8 cellular contexts compared by ENCODE assay signal in genomic region chr1:116908821-116909510, GRCh38. TPM values are rescaled to one million over a fixed set of nuclear protein-coding genes. Genes with fewer than 3 reads are reported as not detected.
DNase-seq lines count a peak whose midpoint lies in the region; ATAC-seq, FAIRE-seq and TF ChIP-seq lines count a peak whose summit lies in the region.

No MANE protein-coding gene starts in this region.

- peaks cover 8% of the 10 kb centered on the region for H3K27me3 Mint-ChIP-seq in stimulated activated naive CD8-positive, alpha-beta T cell treated with anti-CD3 and anti-CD28 coated beads, Interleukin-15, Interleukin-2, amounts not matched to agents 100 ng/mL and 50 ng/mL, for 24 hours

- TF ChIP-seq CTCF in colonic mucosa (IDR thresholded peaks at IDR 0.05) = no peak
- no peak for TF ChIP-seq CTCF in D721Med (IDR thresholded peaks at IDR 0.05; ENCODE audit: insufficient read depth, missing control alignments)
- no peak for TF ChIP-seq CTCF in GM13976 (IDR thresholded peaks at IDR 0.05; ENCODE audit: borderline replicate concordance, control extremely low read depth, extremely low read depth, insufficient read depth, missing control alignments)

- H3K27me3 ChIP-seq in colonic mucosa (no peaks in the 10 kb centered on the region), muscle layer of colon (ENCODE audit: control insufficient read depth in 1 of 2, insufficient read depth in 2 of 2, low read length in 2 of 2) (no peaks in the 10 kb centered on the region)

- H3K27ac ChIP-seq in colonic mucosa = peak overlapping the region; percentile 87
- peak overlapping the region; percentile 94 for H3K27ac ChIP-seq in muscle layer of colon (ENCODE audit: low read depth, low read length)

- peak overlapping the region; percentile 76 for H3K4me3 Mint-ChIP-seq in stimulated activated naive CD8-positive, alpha-beta T cell treated with anti-CD3 and anti-CD28 coated beads, Interleukin-15, Interleukin-2, amounts not matched to agents 100 ng/mL and 50 ng/mL, for 24 hours

- no peak for FAIRE-seq in D721Med (lab: Jason Lieb, UNC)

- H3K9ac ChIP-seq in colonic mucosa (ENCODE audit: low read depth in 2 of 2, low read length in 2 of 2) (no peak overlapping the region), muscle layer of colon (ENCODE audit: low read length) (peak overlapping the region; percentile 75)

- no peaks in the 10 kb centered on the region for H3K9me3 Mint-ChIP-seq in stimulated activated naive CD8-positive, alpha-beta T cell treated with anti-CD3 and anti-CD28 coated beads, Interleukin-15, Interleukin-2, amounts not matched to agents 100 ng/mL and 50 ng/mL, for 24 hours

- H3K36me3 Mint-ChIP-seq in stimulated activated naive CD8-positive, alpha-beta T cell treated with anti-CD3 and anti-CD28 coated beads, Interleukin-15, Interleukin-2, amounts not matched to agents 100 ng/mL and 50 ng/mL, for 24 hours (ENCODE audit: low read depth) = no peaks in the 10 kb centered on the region

- no peak for DNase-seq in stimulated activated naive CD8-positive, alpha-beta T cell treated with anti-CD3 and anti-CD28 coated beads, Interleukin-15, Interleukin-2, amounts not matched to agents 100 U/mL and 50 U/mL, for 24 hours
- no peak for DNase-seq in colonic mucosa
- DNase-seq in D721Med (ENCODE audit: insufficient read length, low spot score) = no peak
- DNase-seq in GM13976 (ENCODE audit: low spot score) = no peak

- peak overlapping the region; percentile 66 for H3K4me3 ChIP-seq in colonic mucosa
- H3K4me3 ChIP-seq in muscle layer of colon (ENCODE audit: low read depth in 1 of 2, low read length in 2 of 2) = peak overlapping the region; percentile 68 to 77

- peak overlapping the region; percentile 76 for H3K27ac Mint-ChIP-seq in stimulated activated naive CD8-positive, alpha-beta T cell treated with anti-CD3 and anti-CD28 coated beads, Interleukin-15, Interleukin-2, amounts not matched to agents 100 ng/mL and 50 ng/mL, for 24 hours

- H3K4me1 ChIP-seq in colonic mucosa = peaks cover 6% of the 10 kb centered on the region
- H3K4me1 ChIP-seq in muscle layer of colon (ENCODE audit: insufficient read depth, low read length) = peaks cover 47% of the 10 kb centered on the region

- no peaks in the 10 kb centered on the region for H3K4me1 Mint-ChIP-seq in stimulated activated naive CD8-positive, alpha-beta T cell treated with anti-CD3 and anti-CD28 coated beads, Interleukin-15, Interleukin-2, amounts not matched to agents 100 ng/mL and 50 ng/mL, for 24 hours (ENCODE audit: low read depth)

- ATAC-seq in stimulated activated naive CD8-positive, alpha-beta T cell treated with anti-CD3 and anti-CD28 coated beads, Interleukin-15, Interleukin-2, amounts not matched to agents 100 U/mL and 50 U/mL, for 24 hours = no peak
- ATAC-seq in GM21367 (IDR thresholded peaks at IDR 0.05; ENCODE audit: unreplicated experiment) = no peak
- no peak for ATAC-seq in HG03565 (IDR thresholded peaks at IDR 0.05; ENCODE audit: unreplicated experiment)

- H3K36me3 ChIP-seq in colonic mucosa (no peaks in the 10 kb centered on the region), muscle layer of colon (ENCODE audit: insufficient read depth, low read length) (no peaks in the 10 kb centered on the region)

- H3K9me3 ChIP-seq in colonic mucosa (no peaks in the 10 kb centered on the region), muscle layer of colon (ENCODE audit: low read length) (no peaks in the 10 kb centered on the region)

- intact Hi-C loops in colonic mucosa (cut with DNase I) = loop anchor here (10.0 kb wide), 1 partner anchor 174 kb away; no protein-coding TSS in a partner anchor

- in situ Hi-C loops in GM13976 (cut with MboI; ENCODE audit: low sequenced_read_pairs, unreplicated experiment) = no loop called here

RNA-seq across cellular contexts. Expression of gene PTGFRN, which starts 0.8 kb away (rescaled TPM):
- total RNA-seq in colonic mucosa = 10 to 100 TPM; 94.9 TPM
